Comparison of ENCODE assay signal across 11 cellular contexts in genomic region chr10:112461029-112461887, GRCh38. TPM values are rescaled to one million over a fixed set of nuclear protein-coding genes. Genes with fewer than 3 reads are reported as not detected.
A peak's percentile ranks its signal among the peaks of the same experiment; 100 is the strongest.
DNase-seq lines count a peak whose midpoint lies in the region; ATAC-seq, FAIRE-seq and TF ChIP-seq lines count a peak whose summit lies in the region.
"Had no signal": no experiment of that assay in that cellular context is flagged by ENCODE, and none has a peak within 500 bp of the region (broad histone marks: within the 10 kb centered on the region; RNA-seq: fewer than 3 reads in every experiment).

No MANE protein-coding gene starts in this region.

- in situ Hi-C loops in HepG2 (cut with HindIII; ENCODE audit: extremely low pct_ligation_motif_present, low pct_unique_long_range_greater_than_20kb) = no loop called here

- H3K4me1 Mint-ChIP-seq in T-helper 1 cell treated with Interleukin-12 subunit alpha and Interleukin-12 subunit beta and Interleukin-4 antibody, amounts not matched to agents 30 μg/mL and 1 μg/mL, for 36 hours (ENCODE audit: low read depth) = peaks cover 1% of the 10 kb centered on the region
- peaks cover 50% of the 10 kb centered on the region for H3K4me1 Mint-ChIP-seq in stimulated activated naive CD8-positive, alpha-beta T cell treated with anti-CD3 and anti-CD28 coated beads, Interleukin-15, Interleukin-2, amounts not matched to agents 100 ng/mL and 50 ng/mL, for 24 hours (ENCODE audit: low read depth)

- H3K9me3 Mint-ChIP-seq in T-helper 1 cell treated with Interleukin-12 subunit alpha and Interleukin-12 subunit beta and Interleukin-4 antibody, amounts not matched to agents 30 μg/mL and 1 μg/mL, for 36 hours = no peaks in the 10 kb centered on the region
- peaks cover 4% of the 10 kb centered on the region for H3K9me3 Mint-ChIP-seq in stimulated activated naive CD8-positive, alpha-beta T cell treated with anti-CD3 and anti-CD28 coated beads, Interleukin-15, Interleukin-2, amounts not matched to agents 100 ng/mL and 50 ng/mL, for 24 hours
- H3K9me3 Mint-ChIP-seq: CD4-positive, alpha-beta T cell had no signal

- no peak for TF ChIP-seq POLR2A in HepG2 (IDR thresholded peaks at IDR 0.05; ENCODE audit: insufficient read depth in 1 of 2, low read depth in 2 of 2, low read length in 2 of 2)
- no peak for TF ChIP-seq POLR2A in right lobe of liver (IDR thresholded peaks at IDR 0.05)
- no peak for TF ChIP-seq POLR2A in erythroblast (IDR thresholded peaks at IDR 0.05; ENCODE audit: low read length)
- no peak for TF ChIP-seq POLR2A in GM12891 (IDR thresholded peaks at IDR 0.05; ENCODE audit: low read depth, low read length)

- H3K27ac ChIP-seq in HepG2 (ENCODE audit: extremely low read length, insufficient read depth, low read length) (no peak overlapping the region), right lobe of liver (no peak overlapping the region), SJCRH30 (no peak overlapping the region)
- H3K27ac ChIP-seq: cardiac muscle cell had no signal

- H3K36me3 ChIP-seq in HepG2 (replicated peaks in 1 of 2; ENCODE audit: control insufficient read depth in 1 of 2, insufficient read depth in 2 of 2, low read length in 2 of 2) (peaks cover 6 to 28% of the 10 kb centered on the region in 2 experiments; a peak in 4 of 5 replicates), right lobe of liver (peaks cover 0 to 9% (median 1%) of the 10 kb centered on the region in 4 donors), SJCRH30 (peaks cover 15% of the 10 kb centered on the region)

- H3K4me1 ChIP-seq in HepG2 (ENCODE audit: insufficient read depth, low read length) (no peaks in the 10 kb centered on the region), right lobe of liver (no peaks in the 10 kb centered on the region), SJCRH30 (no peaks in the 10 kb centered on the region)

- TF ChIP-seq RAD21 in HepG2 (CRISPR knock-in tag; IDR thresholded peaks at IDR 0.05) = no peak

- POLR2A ChIA-PET in HepG2 (lab: Yijun Ruan, JAX) = no interaction called here

- no peak overlapping the region for H3K4me2 ChIP-seq in HepG2 (ENCODE audit: low read depth, low read length)

- peaks cover 18% of the 10 kb centered on the region for H3K36me3 Mint-ChIP-seq in T-helper 1 cell treated with Interleukin-12 subunit alpha and Interleukin-12 subunit beta and Interleukin-4 antibody, amounts not matched to agents 30 μg/mL and 1 μg/mL, for 36 hours (ENCODE audit: low read depth)
- H3K36me3 Mint-ChIP-seq in stimulated activated naive CD8-positive, alpha-beta T cell treated with anti-CD3 and anti-CD28 coated beads, Interleukin-15, Interleukin-2, amounts not matched to agents 100 ng/mL and 50 ng/mL, for 24 hours (ENCODE audit: low read depth) = peaks cover 44% of the 10 kb centered on the region

- ATAC-seq in HepG2 (no peak), right lobe of liver (no peak)

- H3K9ac ChIP-seq in HepG2 (ENCODE audit: insufficient read depth, low read depth, low read length) = no peak overlapping the region

- H2AFZ ChIP-seq in HepG2 (ENCODE audit: low read length) = no peak overlapping the region

- no peak for FAIRE-seq in HepG2 (lab: Jason Lieb, UNC)
- FAIRE-seq in GM12891 (lab: Jason Lieb, UNC) = no peak

- TF ChIP-seq CTCF in HepG2 (CRISPR knock-in tag; IDR thresholded peaks at IDR 0.05) (no peak), right lobe of liver (IDR thresholded peaks at IDR 0.05) (no peak)

- H3K9me3 ChIP-seq in HepG2 (ENCODE audit: low read length) = no peaks in the 10 kb centered on the region
- H3K9me3 ChIP-seq in right lobe of liver = no peaks in the 10 kb centered on the region
- H3K9me3 ChIP-seq in SJCRH30 (replicated peaks) = no peaks in the 10 kb centered on the region

- BruUV-seq in HepG2 (replicated peaks; lab: Mats Ljungman, UMichigan) = no TSS peak

- DNase-seq in HepG2 (ENCODE audit: low spot score) = no peak
- no peak for DNase-seq in right lobe of liver
- peak; percentile 6 to 42 for DNase-seq in erythroblast (lab: John Stamatoyannopoulos, UW)
- no peak for DNase-seq in GM12891 (ENCODE audit: insufficient read length, low spot score)
- no peak for DNase-seq in SJCRH30
- no peak for DNase-seq in inferior parietal cortex (ENCODE audit: extremely low spot score)
- DNase-seq: CD4-positive, alpha-beta T cell; NCI-H1694 had no signal

- no peaks in the 10 kb centered on the region for H4K20me1 ChIP-seq in HepG2 (ENCODE audit: insufficient read depth, low read length)

- intact Hi-C loops in HepG2 (cut with micrococcal nuclease; ENCODE audit: unreplicated experiment) (no loop called here), right lobe of liver (cut with DNase I) (no loop called here)

- no peaks in the 10 kb centered on the region for H3K27me3 Mint-ChIP-seq in T-helper 1 cell treated with Interleukin-12 subunit alpha and Interleukin-12 subunit beta and Interleukin-4 antibody, amounts not matched to agents 30 μg/mL and 1 μg/mL, for 36 hours (ENCODE audit: low read depth)
- no peaks in the 10 kb centered on the region for H3K27me3 Mint-ChIP-seq in stimulated activated naive CD8-positive, alpha-beta T cell treated with anti-CD3 and anti-CD28 coated beads, Interleukin-15, Interleukin-2, amounts not matched to agents 100 ng/mL and 50 ng/mL, for 24 hours
- H3K27me3 Mint-ChIP-seq: CD4-positive, alpha-beta T cell had no signal

- no peak overlapping the region for H3K4me3 Mint-ChIP-seq in T-helper 1 cell treated with Interleukin-12 subunit alpha and Interleukin-12 subunit beta and Interleukin-4 antibody, amounts not matched to agents 30 μg/mL and 1 μg/mL, for 36 hours
- H3K4me3 Mint-ChIP-seq in stimulated activated naive CD8-positive, alpha-beta T cell treated with anti-CD3 and anti-CD28 coated beads, Interleukin-15, Interleukin-2, amounts not matched to agents 100 ng/mL and 50 ng/mL, for 24 hours = peak overlapping the region; percentile 35
- H3K4me3 Mint-ChIP-seq: CD4-positive, alpha-beta T cell had no signal

- H3K4me3 ChIP-seq in HepG2 (replicated peaks in 1 of 3; ENCODE audit: insufficient read depth in 1 of 3, low read depth in 2 of 3, low read length in 3 of 3) = no peak overlapping the region
- H3K4me3 ChIP-seq in right lobe of liver = no peak overlapping the region
- H3K4me3 ChIP-seq in SJCRH30 = no peak overlapping the region
- H3K4me3 ChIP-seq: cardiac muscle cell had no signal

- CTCF ChIA-PET in HepG2 (lab: Yijun Ruan, JAX; ENCODE audit: low intra/inter-chr PET ratio, low total read pairs) = no interaction called here

- H3K27me3 ChIP-seq in HepG2 (ENCODE audit: control insufficient read depth in 1 of 2, insufficient read depth in 2 of 2, low read length in 2 of 2) = no peaks in the 10 kb centered on the region
- no peaks in the 10 kb centered on the region for H3K27me3 ChIP-seq in right lobe of liver
- H3K27me3 ChIP-seq in SJCRH30 = no peaks in the 10 kb centered on the region
- H3K27me3 ChIP-seq: cardiac muscle cell had no signal

- TF ChIP-seq EP300 in HepG2 (IDR thresholded peaks at IDR 0.05; ENCODE audit: low read depth in 2 of 2, low read length in 2 of 2) (no peak), HepG2 (CRISPR knock-in tag; IDR thresholded peaks at IDR 0.05; ENCODE audit: borderline replicate concordance) (no peak)

- H3K27ac Mint-ChIP-seq in T-helper 1 cell treated with Interleukin-12 subunit alpha and Interleukin-12 subunit beta and Interleukin-4 antibody, amounts not matched to agents 30 μg/mL and 1 μg/mL, for 36 hours = peak overlapping the region; percentile 16
- peak overlapping the region; percentile 98 for H3K27ac Mint-ChIP-seq in stimulated activated naive CD8-positive, alpha-beta T cell treated with anti-CD3 and anti-CD28 coated beads, Interleukin-15, Interleukin-2, amounts not matched to agents 100 ng/mL and 50 ng/mL, for 24 hours
- H3K27ac Mint-ChIP-seq: CD4-positive, alpha-beta T cell had no signal

- WGBS in HepG2 (ENCODE audit: low lambda C conversion rate) = 94% methylated on average over 4 of the region's 4 CpGs
- 100% methylated on average over 3 of the region's 4 CpGs for WGBS in right lobe of liver (ENCODE audit: insufficient coverage, low coverage, low lambda C conversion rate, missing lambda C conversion rate)

- H3K79me2 ChIP-seq in HepG2 (ENCODE audit: insufficient read depth, low read length) = no peaks in the 10 kb centered on the region

RNA-seq across cellular contexts. Expression of gene VTI1A, which starts 14.2 kb away (rescaled TPM):
- total RNA-seq in HepG2 (2016; rRNA removed; fragmentation: Illumina TruSeq; extraction: Trizol) (32.7 and 38.7 TPM in 2 replicates), right lobe of liver (10 to 100 TPM; 11.2 to 26.2 (median 12.3) TPM)
- 7.8 and 10.4 TPM in 2 replicates for total RNA-seq in HepG2 (2016; cell fraction: cytosol; rRNA removed; fragmentation: Illumina TruSeq; extraction: Trizol; ENCODE audit: low read depth)
- total RNA-seq in HepG2 (2016; cell fraction: insoluble cytoplasmic fraction; rRNA removed; fragmentation: Illumina TruSeq; extraction: Trizol) = 31.1 and 36.1 TPM in 2 replicates
- total RNA-seq in HepG2 (2016; cell fraction: membrane; rRNA removed; fragmentation: Illumina TruSeq; extraction: Trizol) = 19.0 and 19.3 TPM in 2 replicates
- total RNA-seq in HepG2 (2016; cell fraction: nucleus; rRNA removed; fragmentation: Illumina TruSeq; extraction: Trizol) = 73.4 and 74.7 TPM in 2 replicates
- polyA plus RNA-seq in HepG2 (2011; rRNA removed) = 10.2 and 11.7 TPM in 2 replicates
- 8.2 and 9.5 TPM in 2 replicates for polyA plus RNA-seq in HepG2 (2011; cell fraction: cytosol; rRNA removed)
- 19.8 and 20.7 TPM in 2 replicates for polyA plus RNA-seq in HepG2 (2011; cell fraction: nucleus; rRNA removed)
- polyA plus RNA-seq in HepG2 (2012) = 9.5 and 11.1 TPM in 2 replicates
- 8.3 and 11.0 TPM in 2 replicates for polyA plus RNA-seq in HepG2 (2016; cell fraction: cytosol; fragmentation: Illumina TruSeq; extraction: Trizol; ENCODE audit: low read depth)
- 32.7 and 33.2 TPM in 2 replicates for polyA plus RNA-seq in HepG2 (2016; cell fraction: insoluble cytoplasmic fraction; fragmentation: Illumina TruSeq; extraction: Trizol; ENCODE audit: low read depth)
- polyA plus RNA-seq in HepG2 (2016; cell fraction: membrane; fragmentation: Illumina TruSeq; extraction: Trizol; ENCODE audit: low read depth) = 12.7 and 14.9 TPM in 2 replicates
- 29.8 and 34.7 TPM in 2 replicates for polyA plus RNA-seq in HepG2 (2016; cell fraction: nucleus; fragmentation: Illumina TruSeq; extraction: Trizol; ENCODE audit: insufficient read depth, low read depth)
- polyA minus RNA-seq in HepG2 (2011; rRNA and poly(A)+ RNA removed; ENCODE audit: low replicate concordance) = 15.3 and 16.3 TPM in 2 replicates
- polyA minus RNA-seq in HepG2 (2011; cell fraction: cytosol; rRNA and poly(A)+ RNA removed) = 7.6 and 7.8 TPM in 2 replicates
- 84.0 and 86.0 TPM in 2 replicates for polyA minus RNA-seq in HepG2 (2011; cell fraction: nucleus; rRNA and poly(A)+ RNA removed)
- 15.9 TPM for polyA plus RNA-seq in GM12891 (2012; ENCODE audit: low read depth, missing spikeins)
- total RNA-seq in SJCRH30 (2014; rRNA removed; shearing (Covaris generic)) = 24.5 and 29.0 TPM in 2 replicates

RNA-seq across cellular contexts. Expression of gene ZDHHC6, which starts 14.5 kb away (rescaled TPM):
- total RNA-seq in HepG2 (2016; rRNA removed; fragmentation: Illumina TruSeq; extraction: Trizol) (49.4 and 50.9 TPM in 2 replicates), right lobe of liver (10 to 100 TPM; 12.2 to 23.0 (median 16.0) TPM)
- total RNA-seq in HepG2 (2016; cell fraction: cytosol; rRNA removed; fragmentation: Illumina TruSeq; extraction: Trizol; ENCODE audit: low read depth) = 35.2 and 46.9 TPM in 2 replicates
- total RNA-seq in HepG2 (2016; cell fraction: insoluble cytoplasmic fraction; rRNA removed; fragmentation: Illumina TruSeq; extraction: Trizol) = 52.5 and 54.7 TPM in 2 replicates
- 80.7 and 80.9 TPM in 2 replicates for total RNA-seq in HepG2 (2016; cell fraction: membrane; rRNA removed; fragmentation: Illumina TruSeq; extraction: Trizol)
- 42.2 and 43.4 TPM in 2 replicates for total RNA-seq in HepG2 (2016; cell fraction: nucleus; rRNA removed; fragmentation: Illumina TruSeq; extraction: Trizol)
- polyA plus RNA-seq in HepG2 (2011; rRNA removed) = 16.3 and 20.9 TPM in 2 replicates
- 8.4 and 12.7 TPM in 2 replicates for polyA plus RNA-seq in HepG2 (2011; cell fraction: cytosol; rRNA removed)
- polyA plus RNA-seq in HepG2 (2011; cell fraction: nucleus; rRNA removed) = 34.4 and 41.6 TPM in 2 replicates
- 22.0 and 25.6 TPM in 2 replicates for polyA plus RNA-seq in HepG2 (2012)
- polyA plus RNA-seq in HepG2 (2016; cell fraction: cytosol; fragmentation: Illumina TruSeq; extraction: Trizol; ENCODE audit: low read depth) = 33.5 and 47.1 TPM in 2 replicates
- polyA plus RNA-seq in HepG2 (2016; cell fraction: insoluble cytoplasmic fraction; fragmentation: Illumina TruSeq; extraction: Trizol; ENCODE audit: low read depth) = 44.1 and 46.7 TPM in 2 replicates
- 57.9 and 69.4 TPM in 2 replicates for polyA plus RNA-seq in HepG2 (2016; cell fraction: membrane; fragmentation: Illumina TruSeq; extraction: Trizol; ENCODE audit: low read depth)
- polyA plus RNA-seq in HepG2 (2016; cell fraction: nucleus; fragmentation: Illumina TruSeq; extraction: Trizol; ENCODE audit: insufficient read depth, low read depth) = 80.3 and 81.7 TPM in 2 replicates
- polyA minus RNA-seq in HepG2 (2011; rRNA and poly(A)+ RNA removed; ENCODE audit: low replicate concordance) = 17.3 and 32.4 TPM in 2 replicates
- 6.6 and 7.8 TPM in 2 replicates for polyA minus RNA-seq in HepG2 (2011; cell fraction: cytosol; rRNA and poly(A)+ RNA removed)
- polyA minus RNA-seq in HepG2 (2011; cell fraction: nucleus; rRNA and poly(A)+ RNA removed) = 34.8 and 42.5 TPM in 2 replicates
- polyA plus RNA-seq in GM12891 (2012; ENCODE audit: low read depth, missing spikeins) = 22.0 TPM
- total RNA-seq in SJCRH30 (2014; rRNA removed; shearing (Covaris generic)) = 42.8 and 43.5 TPM in 2 replicates

Comparison
In these comparisons a context has a peak if more than half of its experiments do, and no peak if none do; other contexts are left out.
1. DNase-seq: peak in erythroblast (2 of 2); none in HepG2 (single experiment), right lobe of liver (0 of 3), GM12891 (single experiment), SJCRH30 (0 of 2) and inferior parietal cortex (single experiment).